Comparison of ENCODE assay signal across 21 cellular contexts in the genomic region with DNA sequence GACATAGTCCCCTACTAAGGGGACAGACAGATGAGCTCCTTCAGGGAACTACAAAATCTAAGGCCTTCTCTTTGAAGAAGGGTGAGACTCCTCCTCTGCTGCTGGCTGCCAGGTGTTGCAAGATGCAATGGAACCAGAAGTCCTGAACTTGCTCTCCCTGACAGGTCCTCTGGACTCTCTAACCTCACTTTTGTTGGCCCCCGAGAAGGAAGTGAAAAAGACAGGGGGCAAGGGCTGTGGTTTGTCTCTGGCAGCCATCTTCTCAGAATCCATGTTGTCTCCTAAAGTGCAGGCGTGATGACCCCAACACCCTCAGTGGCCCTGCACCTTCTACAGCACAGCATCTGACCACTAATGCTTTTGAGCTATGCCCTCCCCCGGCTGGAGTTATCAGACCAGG.
DNase-seq lines count a peak whose midpoint lies in the region; ATAC-seq and TF ChIP-seq lines count a peak whose summit lies in the region.
"Had no signal": no experiment of that assay in that cellular context is flagged by ENCODE, and none has a peak within 500 bp of the region (broad histone marks: within the 10 kb centered on the region; RNA-seq: fewer than 3 reads in every experiment).

No MANE protein-coding gene starts in this region.

- no peak for DNase-seq in type B pancreatic cell (ENCODE audit: extremely low spot score, unreplicated experiment)
- DNase-seq: Caco-2; CD4-positive, CD25-positive, alpha-beta regulatory T cell; DMS53; HCEC 1CT; MG63; NCI-H1092; NCI-H146; NCI-H2081; NCI-H748 treated with DMSO at 0.1 percent for 48 hours; Peyer's patch; Right ventricle myocardium superior; T-cell had no signal

- H3K4me3 ChIP-seq in OCI-LY1 (ENCODE audit: low read depth, low read length, poor library complexity, severe bottlenecking), result no peak overlapping the region
- H3K4me3 ChIP-seq: MG63, Peyer's patch, SK-N-MC had no signal

- peaks cover 43% of the 10 kb centered on the region for H3K4me1 Mint-ChIP-seq in stimulated activated memory B cell treated with anti-CD40 and anti-IgM and Interleukin-4, amounts not matched to agents 10 μg/mL and 1 μg/mL and 100 μg/mL, for 72 hours
- no peaks in the 10 kb centered on the region for H3K4me1 Mint-ChIP-seq in type B pancreatic cell (ENCODE audit: unreplicated experiment)

- H3K36me3 ChIP-seq in OCI-LY1 (ENCODE audit: insufficient read depth, low read length), result no peaks in the 10 kb centered on the region; the same call in 1 of the 2 replicates
- H3K36me3 ChIP-seq: MG63, Peyer's patch had no signal

- H3K27ac Mint-ChIP-seq in stimulated activated memory B cell treated with anti-CD40 and anti-IgM and Interleukin-4, amounts not matched to agents 10 μg/mL and 1 μg/mL and 100 μg/mL, for 72 hours, result peak overlapping the region; percentile 41
- H3K27ac Mint-ChIP-seq in type B pancreatic cell, result no peak overlapping the region
- H3K27ac Mint-ChIP-seq: CD4-positive, CD25-positive, alpha-beta regulatory T cell; T-cell had no signal

- H3K27me3 Mint-ChIP-seq in stimulated activated memory B cell treated with anti-CD40 and anti-IgM and Interleukin-4, amounts not matched to agents 10 μg/mL and 1 μg/mL and 100 μg/mL, for 72 hours, result no peaks in the 10 kb centered on the region
- peaks cover 7% of the 10 kb centered on the region for H3K27me3 Mint-ChIP-seq in type B pancreatic cell
- H3K27me3 Mint-ChIP-seq: CD4-positive, CD25-positive, alpha-beta regulatory T cell; T-cell had no signal

- peaks cover 11% of the 10 kb centered on the region for H3K36me3 Mint-ChIP-seq in stimulated activated memory B cell treated with anti-CD40 and anti-IgM and Interleukin-4, amounts not matched to agents 10 μg/mL and 1 μg/mL and 100 μg/mL, for 72 hours
- peaks cover 7% of the 10 kb centered on the region for H3K36me3 Mint-ChIP-seq in type B pancreatic cell

- no peaks in the 10 kb centered on the region for H3K9me2 ChIP-seq in OCI-LY1 (ENCODE audit: low read depth, low read length)

- TF ChIP-seq CTCF in OCI-LY1 (IDR thresholded peaks at IDR 0.05; ENCODE audit: low read length) (no peak), type B pancreatic cell (conservative IDR thresholded peaks at IDR 0.05) (no peak)

- H2AFZ ChIP-seq in OCI-LY1 (ENCODE audit: low read length), result no peak overlapping the region

- peaks cover 24% of the 10 kb centered on the region for H3K4me1 ChIP-seq in OCI-LY1 (ENCODE audit: insufficient read depth, low read length, severe bottlenecking)
- H3K4me1 ChIP-seq: Caco-2, Peyer's patch had no signal

- no peaks in the 10 kb centered on the region for H3F3A ChIP-seq in OCI-LY1 (ENCODE audit: insufficient read depth, low read length)

- H3K4me3 Mint-ChIP-seq in stimulated activated memory B cell treated with anti-CD40 and anti-IgM and Interleukin-4, amounts not matched to agents 10 μg/mL and 1 μg/mL and 100 μg/mL, for 72 hours, result no peak overlapping the region
- H3K4me3 Mint-ChIP-seq in type B pancreatic cell, result no peak overlapping the region
- H3K4me3 Mint-ChIP-seq: CD4-positive, CD25-positive, alpha-beta regulatory T cell; T-cell had no signal

- H3K27ac ChIP-seq in OCI-LY1 (ENCODE audit: low read depth, low read length, poor library complexity, severe bottlenecking), result peak overlapping the region; percentile 5
- H3K27ac ChIP-seq: KMS-11, Peyer's patch, SK-N-MC had no signal

- peak overlapping the region; percentile 1; the same call in 1 of the 2 replicates for H3K4me2 ChIP-seq in OCI-LY1 (ENCODE audit: low read length)
- H3K4me2 ChIP-seq: KMS-11 had no signal

- ATAC-seq in GM18502 (IDR thresholded peaks at IDR 0.05; ENCODE audit: poor library complexity, unreplicated experiment) (peak; percentile 45), GM21786 (IDR thresholded peaks at IDR 0.05; ENCODE audit: unreplicated experiment) (peak; percentile 46), GM21717 (IDR thresholded peaks at IDR 0.05; ENCODE audit: unreplicated experiment) (no peak), GM19455 (IDR thresholded peaks at IDR 0.05; ENCODE audit: unreplicated experiment) (no peak)
- ATAC-seq in stimulated activated memory B cell treated with anti-CD40 and anti-IgM and Interleukin-4, amounts not matched to agents 10 μg/mL and 1 μg/mL and 100 μg/mL, for 72 hours, result peak; percentile 55
- ATAC-seq: T-cell had no signal

- no peaks in the 10 kb centered on the region for H3K9me3 ChIP-seq in OCI-LY1 (ENCODE audit: low read length)
- H3K9me3 ChIP-seq: Caco-2, Peyer's patch had no signal

- H3K9ac ChIP-seq in OCI-LY1 (ENCODE audit: low read length), result no peak overlapping the region
- H3K9ac ChIP-seq: KMS-11 had no signal

- no peaks in the 10 kb centered on the region for H3K9me3 Mint-ChIP-seq in stimulated activated memory B cell treated with anti-CD40 and anti-IgM and Interleukin-4, amounts not matched to agents 10 μg/mL and 1 μg/mL and 100 μg/mL, for 72 hours
- peaks cover 8% of the 10 kb centered on the region for H3K9me3 Mint-ChIP-seq in type B pancreatic cell
- H3K9me3 Mint-ChIP-seq: T-cell had no signal

- no peaks in the 10 kb centered on the region for H3K27me3 ChIP-seq in OCI-LY1 (ENCODE audit: insufficient read depth, low read length)
- H3K27me3 ChIP-seq: MG63, Peyer's patch had no signal

- H3K79me2 ChIP-seq in OCI-LY1 (ENCODE audit: insufficient read depth, low read length), result no peaks in the 10 kb centered on the region

- H4K20me1 ChIP-seq in OCI-LY1 (ENCODE audit: insufficient read depth, low read length), result no peaks in the 10 kb centered on the region

Comparison
In these comparisons a context has a peak if more than half of its experiments do, and no peak if none do; other contexts are left out.
1. ATAC-seq: peak in GM18502 (single experiment), GM21786 (single experiment) and stimulated activated memory B cell treated with anti-CD40 and anti-IgM and Interleukin-4, amounts not matched to agents 10 μg/mL and 1 μg/mL and 100 μg/mL, for 72 hours (single experiment); none in GM21717 (single experiment) and GM19455 (single experiment).